In genomic region chr3:129622933-129623332, GRCh38 we compare ENCODE assay signal across 14 cellular contexts. TPM values are rescaled to one million over a fixed set of nuclear protein-coding genes. Genes with fewer than 3 reads are reported as not detected.
A peak's percentile ranks its signal among the peaks of the same experiment; 100 is the strongest.
DNase-seq lines count a peak whose midpoint lies in the region; ATAC-seq and TF ChIP-seq lines count a peak whose summit lies in the region.
"Had no signal": no experiment of that assay in that cellular context is flagged by ENCODE, and none has a peak within 500 bp of the region (broad histone marks: within the 10 kb centered on the region; RNA-seq: fewer than 3 reads in every experiment).

No MANE protein-coding gene starts in this region.

- TF ChIP-seq EP300 in stomach (IDR thresholded peaks at IDR 0.05) = no peak

- peak overlapping the region; percentile 62 for H3K27ac ChIP-seq in duodenal mucosa (ENCODE audit: low read depth, low read length)
- H3K27ac ChIP-seq in stomach = peak overlapping the region; percentile 49 to 99 (median 97)
- H3K27ac ChIP-seq: GM23248, SJSA1 had no signal

- H3K27me3 Mint-ChIP-seq in chondrocyte (ENCODE audit: low read depth) (no peaks in the 10 kb centered on the region), T-cell (peaks cover 6% of the 10 kb centered on the region in 2 donors)

- H3K9me3 Mint-ChIP-seq in chondrocyte (ENCODE audit: low read depth) (no peaks in the 10 kb centered on the region), T-cell (no peaks in the 10 kb centered on the region)

- ATAC-seq in mucosa of descending colon (no peak), T-cell (replicated peaks in 1 of 4) (no peak), GM18907 (IDR thresholded peaks at IDR 0.05; ENCODE audit: unreplicated experiment) (no peak)
- ATAC-seq: activated CD8-positive, alpha-beta T cell treated with anti-CD3 and anti-CD28 coated beads, Interleukin-2, amount 10 ng/mL, durations not matched to agents 7 days and 5 days; K562 had no signal

- H3K36me3 Mint-ChIP-seq in chondrocyte (ENCODE audit: low read depth) = no peaks in the 10 kb centered on the region
- no peaks in the 10 kb centered on the region for H3K36me3 Mint-ChIP-seq in T-cell

- H3K4me3 ChIP-seq in duodenal mucosa (ENCODE audit: low read depth in 1 of 2, low read length in 2 of 2) (no peak overlapping the region), mucosa of descending colon (no peak overlapping the region), stomach (no peak overlapping the region)
- H3K4me3 ChIP-seq: GM23248, K562, SJSA1 had no signal

- CTCF ChIA-PET in T-cell (lab: Charles Lee) = interaction anchor here in 1 of 2 donors (0.6 kb wide), 1 partner anchor 202 kb away, joined by 10 read pairs; no protein-coding TSS in a partner anchor

- TF ChIP-seq POLR2A in stomach (IDR thresholded peaks at IDR 0.05) = no peak

- H3K9me3 ChIP-seq in duodenal mucosa (ENCODE audit: control insufficient read depth in 1 of 2, low read length in 2 of 2) (no peaks in the 10 kb centered on the region), mucosa of descending colon (no peaks in the 10 kb centered on the region), stomach (no peaks in the 10 kb centered on the region)
- H3K9me3 ChIP-seq: SJSA1 had no signal

- intact Hi-C loops in mucosa of descending colon (cut with DNase I, micrococcal nuclease) = no loop called here
- intact Hi-C loops in stomach (cut with DNase I; ENCODE audit: low total_unique reads) = no loop called here

- DNase-seq in GM10266 (ENCODE audit: extremely low spot score) (peak; percentile 5), mucosa of descending colon (peak in 2 of 3 donors; percentile 35 to 51), stomach (no peak), chondrocyte (ENCODE audit: low spot score) (no peak), T-cell (no peak), dermis blood vessel endothelial cell (no peak)
- DNase-seq: activated CD8-positive, alpha-beta T cell treated with anti-CD3 and anti-CD28 coated beads, Interleukin-2, amount 10 ng/mL, durations not matched to agents 7 days and 5 days; GM23248; NCI-H1092 treated with DMSO at 0.1 percent for 48 hours; stimulated activated CD4-positive, alpha-beta T cell treated with anti-CD3 and anti-CD28 coated beads, Interleukin-2, amount 100 ng/mL, for 24 hours had no signal

- TF ChIP-seq CTCF in GM10266 (IDR thresholded peaks at IDR 0.05; ENCODE audit: control insufficient read depth, insufficient read depth, low read depth, missing control alignments) = no peak
- TF ChIP-seq CTCF in mucosa of descending colon (IDR thresholded peaks at IDR 0.05) = no peak
- no peak for TF ChIP-seq CTCF in stomach (IDR thresholded peaks at IDR 0.05)
- TF ChIP-seq CTCF in chondrocyte (IDR thresholded peaks at IDR 0.05) = no peak

- H3K4me3 Mint-ChIP-seq in chondrocyte (ENCODE audit: unreplicated experiment) = no peak overlapping the region
- no peak overlapping the region for H3K4me3 Mint-ChIP-seq in T-cell
- H3K4me3 Mint-ChIP-seq: activated CD8-positive, alpha-beta T cell treated with anti-CD3 and anti-CD28 coated beads, Interleukin-2, amount 10 ng/mL, durations not matched to agents 7 days and 5 days had no signal

- POLR2A ChIA-PET in T-cell (lab: Charles Lee) = no interaction called here

- H3K4me1 ChIP-seq in duodenal mucosa (ENCODE audit: control insufficient read depth in 1 of 2, insufficient read depth in 2 of 2, low read length in 2 of 2) = peaks cover 21 to 39% of the 10 kb centered on the region in 2 donors
- H3K4me1 ChIP-seq in mucosa of descending colon (ENCODE audit: low read depth) = peaks cover 41% of the 10 kb centered on the region
- peaks cover 54 to 85% (median 68%) of the 10 kb centered on the region in 4 donors for H3K4me1 ChIP-seq in stomach

- no peak overlapping the region for H3K27ac Mint-ChIP-seq in chondrocyte (ENCODE audit: unreplicated experiment)
- H3K27ac Mint-ChIP-seq in T-cell = no peak overlapping the region
- H3K27ac Mint-ChIP-seq: activated CD8-positive, alpha-beta T cell treated with anti-CD3 and anti-CD28 coated beads, Interleukin-2, amount 10 ng/mL, durations not matched to agents 7 days and 5 days had no signal

- WGBS in stomach, 5 donors = 76 to 89% (median 82%) methylated on average over 10 of the region's 10 CpGs

- H3K27me3 ChIP-seq in duodenal mucosa (ENCODE audit: control insufficient read depth in 1 of 2, insufficient read depth in 2 of 2, low read length in 2 of 2) (no peaks in the 10 kb centered on the region), stomach (no peaks in the 10 kb centered on the region)
- H3K27me3 ChIP-seq: SJSA1 had no signal

- peaks cover 71% of the 10 kb centered on the region for H3K4me1 Mint-ChIP-seq in chondrocyte (ENCODE audit: low read depth)
- H3K4me1 Mint-ChIP-seq in T-cell = peaks cover 18 to 28% (median 18%) of the 10 kb centered on the region in 3 donors

- H3K36me3 ChIP-seq in duodenal mucosa (ENCODE audit: control insufficient read depth in 1 of 2, insufficient read depth in 2 of 2, low read length in 2 of 2) (no peaks in the 10 kb centered on the region), mucosa of descending colon (ENCODE audit: low read depth) (no peaks in the 10 kb centered on the region), stomach (no peaks in the 10 kb centered on the region)
- H3K36me3 ChIP-seq: SJSA1 had no signal

- H3K9ac ChIP-seq in duodenal mucosa (ENCODE audit: low read depth in 1 of 2, low read length in 2 of 2) = no peak overlapping the region
- H3K9ac ChIP-seq: GM23248 had no signal

RNA-seq across cellular contexts. Expression of gene PLXND1, which starts 16.5 kb away (rescaled TPM):
- 10 to 100 TPM; 26.8 to 57.1 (median 48.1) TPM for total RNA-seq in mucosa of descending colon
- 100 to 1,000 TPM in 2 of 5 donors, 10 to 100 TPM in 3; 53.1 to 251 (median 65.2) TPM for total RNA-seq in stomach
- polyA plus RNA-seq in stomach = 10 to 100 TPM; 22.6 to 44.7 (median 32.0) TPM
- 267 to 284 TPM (median 270 TPM) in 3 replicates for total RNA-seq in chondrocyte
- total RNA-seq in T-cell = 10 to 100 TPM; 13.6 to 53.3 (median 44.9) TPM
- 415 and 872 TPM in 2 replicates for total RNA-seq in dermis blood vessel endothelial cell

Comparison
In these comparisons a context has a peak if more than half of its experiments do, and no peak if none do; other contexts are left out.
1. DNase-seq: peak in GM10266 (single experiment) and mucosa of descending colon (2 of 3); none in stomach (single experiment), chondrocyte (single experiment), T-cell (0 of 34) and dermis blood vessel endothelial cell (single experiment).